11 cellular contexts compared by ENCODE assay signal in genomic region chr6:105898286-105898685, GRCh38.
A peak's percentile ranks its signal among the peaks of the same experiment; 100 is the strongest.
DNase-seq lines count a peak whose midpoint lies in the region; ATAC-seq and TF ChIP-seq lines count a peak whose summit lies in the region.
"Had no signal": no experiment of that assay in that cellular context is flagged by ENCODE, and none has a peak within 500 bp of the region (broad histone marks: within the 10 kb centered on the region; RNA-seq: fewer than 3 reads in every experiment).

No MANE protein-coding gene starts in this region.

- no peak for TF ChIP-seq CTCF in gastrocnemius medialis (IDR thresholded peaks at IDR 0.05 in 4 of 5, conservative IDR thresholded peaks at IDR 0.05 in 1 of 5)

- peaks cover 28% of the 10 kb centered on the region for H3K4me1 Mint-ChIP-seq in activated CD4-positive, alpha-beta T cell treated with anti-CD3 and anti-CD28 coated beads, Interleukin-2, amount 10 ng/mL, durations not matched to agents 7 days and 5 days

- H3K9me3 ChIP-seq in mesenchymal stem cell (ENCODE audit: control insufficient read depth, low read length) (peaks cover 6% of the 10 kb centered on the region), gastrocnemius medialis (no peaks in the 10 kb centered on the region)
- H3K9me3 ChIP-seq: right lobe of liver, upper lobe of right lung had no signal

- no peaks in the 10 kb centered on the region for H3K27me3 Mint-ChIP-seq in activated CD4-positive, alpha-beta T cell treated with anti-CD3 and anti-CD28 coated beads, Interleukin-2, amount 10 ng/mL, durations not matched to agents 7 days and 5 days
- H3K27me3 Mint-ChIP-seq: activated naive CD4-positive, alpha-beta T cell treated with anti-CD3 and anti-CD28 coated beads, Interleukin-2, amount 50 U/mL, for 24 hours had no signal

- intact Hi-C loops in gastrocnemius medialis (cut with DNase I; ENCODE audit: low total_unique reads) = no loop called here

- H3K4me3 Mint-ChIP-seq in activated CD4-positive, alpha-beta T cell treated with anti-CD3 and anti-CD28 coated beads, Interleukin-2, amount 10 ng/mL, durations not matched to agents 7 days and 5 days = no peak overlapping the region
- H3K4me3 Mint-ChIP-seq: activated naive CD4-positive, alpha-beta T cell treated with anti-CD3 and anti-CD28 coated beads, Interleukin-2, amount 50 U/mL, for 24 hours had no signal

- peak; percentile 65 for ATAC-seq in HG02571 (IDR thresholded peaks at IDR 0.05; ENCODE audit: unreplicated experiment)
- ATAC-seq in gastrocnemius medialis = no peak
- ATAC-seq: right lobe of liver, upper lobe of right lung had no signal

- H3K27me3 ChIP-seq in mesenchymal stem cell (ENCODE audit: control insufficient read depth in 1 of 2, insufficient read depth in 1 of 2, low read length in 2 of 2) (no peaks in the 10 kb centered on the region), gastrocnemius medialis (no peaks in the 10 kb centered on the region)
- H3K27me3 ChIP-seq: right lobe of liver, upper lobe of right lung had no signal

- H3K27ac ChIP-seq in mesenchymal stem cell (ENCODE audit: low read length, poor library complexity, severe bottlenecking) (no peak overlapping the region), gastrocnemius medialis (no peak overlapping the region)
- H3K27ac ChIP-seq: right lobe of liver, upper lobe of right lung had no signal

- H3K79me1 ChIP-seq in mesenchymal stem cell (replicated peaks; ENCODE audit: low read length, poor library complexity, severe bottlenecking) = no peaks in the 10 kb centered on the region

- H2AFZ ChIP-seq in mesenchymal stem cell (ENCODE audit: low read depth, low read length) = no peak overlapping the region

- H3K4me3 ChIP-seq in mesenchymal stem cell (ENCODE audit: insufficient read depth in 1 of 2, low read depth in 1 of 2, low read length in 2 of 2) (no peak overlapping the region), gastrocnemius medialis (no peak overlapping the region)
- H3K4me3 ChIP-seq: right lobe of liver, upper lobe of right lung had no signal

- no peak overlapping the region for H2AK5ac ChIP-seq in mesenchymal stem cell (ENCODE audit: low read length, severe bottlenecking)

- WGBS in mesenchymal stem cell = 54% methylated on average over 4 of the region's 5 CpGs

- H2BK5ac ChIP-seq in mesenchymal stem cell (ENCODE audit: low read depth, low read length, poor library complexity, severe bottlenecking) = no peak overlapping the region

- no peak for TF ChIP-seq POLR2A in gastrocnemius medialis (IDR thresholded peaks at IDR 0.05)

- H4K91ac ChIP-seq in mesenchymal stem cell (ENCODE audit: low read length) = no peak overlapping the region

- H3K14ac ChIP-seq in mesenchymal stem cell (ENCODE audit: low read length in 2 of 2) = no peak overlapping the region

- no peak overlapping the region for H2BK15ac ChIP-seq in mesenchymal stem cell (ENCODE audit: low read depth, poor library complexity, severe bottlenecking)

- no peak overlapping the region for H2BK120ac ChIP-seq in mesenchymal stem cell (ENCODE audit: low read depth, low read length)

- peak; percentile 11 for DNase-seq in activated CD4-positive, alpha-beta T cell treated with anti-CD3 and anti-CD28 coated beads, Interleukin-2, amount 10 ng/mL, durations not matched to agents 7 days and 5 days
- DNase-seq in activated CD4-positive, alpha-beta T cell treated with anti-CD3 and anti-CD28 coated beads, Interleukin-2, amount 50 U/mL, for 4 hours = no peak
- DNase-seq in M059J (ENCODE audit: low read depth) = peak; percentile 94
- DNase-seq in mesenchymal stem cell = peak; percentile 58
- no peak for DNase-seq in nucleus accumbens (lab: John Stamatoyannopoulos, UW)
- DNase-seq in NCI-H2196 (lab: John Stamatoyannopoulos, UW; ENCODE audit: unreplicated experiment) = no peak
- DNase-seq in gastrocnemius medialis = no peak
- DNase-seq: right lobe of liver, upper lobe of right lung had no signal

- in situ Hi-C loops in gastrocnemius medialis (cut with MboI; ENCODE audit: low sequenced_read_pairs in 4 of 4) = no loop called here

- no peak overlapping the region for H4K8ac ChIP-seq in mesenchymal stem cell (ENCODE audit: low read length)

- no peak overlapping the region for H3K27ac Mint-ChIP-seq in activated CD4-positive, alpha-beta T cell treated with anti-CD3 and anti-CD28 coated beads, Interleukin-2, amount 10 ng/mL, durations not matched to agents 7 days and 5 days
- H3K27ac Mint-ChIP-seq: activated naive CD4-positive, alpha-beta T cell treated with anti-CD3 and anti-CD28 coated beads, Interleukin-2, amount 50 U/mL, for 24 hours had no signal

- POLR2A ChIA-PET in activated CD4-positive, alpha-beta T cell treated with anti-CD3 and anti-CD28 coated beads, Interleukin-2, amount 10 ng/mL, durations not matched to agents 7 days and 5 days (lab: Charles Lee) = no interaction called here

- H3K36me3 ChIP-seq in mesenchymal stem cell (ENCODE audit: control insufficient read depth in 1 of 2, insufficient read depth in 2 of 2, low read depth in 1 of 2, low read length in 2 of 2) (no peaks in the 10 kb centered on the region), gastrocnemius medialis (no peaks in the 10 kb centered on the region)
- H3K36me3 ChIP-seq: right lobe of liver, upper lobe of right lung had no signal

- H3K9ac ChIP-seq in mesenchymal stem cell (ENCODE audit: low read length) = no peak overlapping the region

- peaks cover 2% of the 10 kb centered on the region for H3K9me3 Mint-ChIP-seq in activated CD4-positive, alpha-beta T cell treated with anti-CD3 and anti-CD28 coated beads, Interleukin-2, amount 10 ng/mL, durations not matched to agents 7 days and 5 days
- H3K9me3 Mint-ChIP-seq: activated naive CD4-positive, alpha-beta T cell treated with anti-CD3 and anti-CD28 coated beads, Interleukin-2, amount 50 U/mL, for 24 hours had no signal

- H3K4me1 ChIP-seq in mesenchymal stem cell (ENCODE audit: control insufficient read depth, insufficient read depth, low read depth, low read length) (no peaks in the 10 kb centered on the region), gastrocnemius medialis (no peaks in the 10 kb centered on the region)

- CTCF ChIA-PET in activated CD4-positive, alpha-beta T cell treated with anti-CD3 and anti-CD28 coated beads, Interleukin-2, amount 10 ng/mL, durations not matched to agents 7 days and 5 days (lab: Charles Lee) = interaction anchor here (0.8 to 2.2 kb wide), 4 partner anchors 14 to 45 kb away, joined by 3 to 8 read pairs (median 4); no protein-coding TSS in a partner anchor

- no peak overlapping the region for H3K23ac ChIP-seq in mesenchymal stem cell (ENCODE audit: low read length in 2 of 2)

- H3K4ac ChIP-seq in mesenchymal stem cell (ENCODE audit: low read depth in 1 of 2, low read length in 2 of 2) = no peak overlapping the region

- no peak overlapping the region for H3K18ac ChIP-seq in mesenchymal stem cell (ENCODE audit: low read depth in 1 of 2, low read length in 2 of 2)

- no peak overlapping the region for H2BK12ac ChIP-seq in mesenchymal stem cell (ENCODE audit: low read length in 2 of 2)

- peaks cover 4% of the 10 kb centered on the region for H3K36me3 Mint-ChIP-seq in activated CD4-positive, alpha-beta T cell treated with anti-CD3 and anti-CD28 coated beads, Interleukin-2, amount 10 ng/mL, durations not matched to agents 7 days and 5 days (ENCODE audit: low read depth)

- H3K4me2 ChIP-seq in mesenchymal stem cell (ENCODE audit: low read length, poor library complexity, severe bottlenecking) = no peak overlapping the region

Comparison
In these comparisons a context has a peak if more than half of its experiments do, and no peak if none do; other contexts are left out.
1. DNase-seq: peak in activated CD4-positive, alpha-beta T cell treated with anti-CD3 and anti-CD28 coated beads, Interleukin-2, amount 10 ng/mL, durations not matched to agents 7 days and 5 days (single experiment), M059J (single experiment) and mesenchymal stem cell (single experiment); none in activated CD4-positive, alpha-beta T cell treated with anti-CD3 and anti-CD28 coated beads, Interleukin-2, amount 50 U/mL, for 4 hours (0 of 2), nucleus accumbens (0 of 56), NCI-H2196 (single experiment) and gastrocnemius medialis (0 of 2).